ENCODE assay signal across 7 cellular contexts in the genomic region with DNA sequence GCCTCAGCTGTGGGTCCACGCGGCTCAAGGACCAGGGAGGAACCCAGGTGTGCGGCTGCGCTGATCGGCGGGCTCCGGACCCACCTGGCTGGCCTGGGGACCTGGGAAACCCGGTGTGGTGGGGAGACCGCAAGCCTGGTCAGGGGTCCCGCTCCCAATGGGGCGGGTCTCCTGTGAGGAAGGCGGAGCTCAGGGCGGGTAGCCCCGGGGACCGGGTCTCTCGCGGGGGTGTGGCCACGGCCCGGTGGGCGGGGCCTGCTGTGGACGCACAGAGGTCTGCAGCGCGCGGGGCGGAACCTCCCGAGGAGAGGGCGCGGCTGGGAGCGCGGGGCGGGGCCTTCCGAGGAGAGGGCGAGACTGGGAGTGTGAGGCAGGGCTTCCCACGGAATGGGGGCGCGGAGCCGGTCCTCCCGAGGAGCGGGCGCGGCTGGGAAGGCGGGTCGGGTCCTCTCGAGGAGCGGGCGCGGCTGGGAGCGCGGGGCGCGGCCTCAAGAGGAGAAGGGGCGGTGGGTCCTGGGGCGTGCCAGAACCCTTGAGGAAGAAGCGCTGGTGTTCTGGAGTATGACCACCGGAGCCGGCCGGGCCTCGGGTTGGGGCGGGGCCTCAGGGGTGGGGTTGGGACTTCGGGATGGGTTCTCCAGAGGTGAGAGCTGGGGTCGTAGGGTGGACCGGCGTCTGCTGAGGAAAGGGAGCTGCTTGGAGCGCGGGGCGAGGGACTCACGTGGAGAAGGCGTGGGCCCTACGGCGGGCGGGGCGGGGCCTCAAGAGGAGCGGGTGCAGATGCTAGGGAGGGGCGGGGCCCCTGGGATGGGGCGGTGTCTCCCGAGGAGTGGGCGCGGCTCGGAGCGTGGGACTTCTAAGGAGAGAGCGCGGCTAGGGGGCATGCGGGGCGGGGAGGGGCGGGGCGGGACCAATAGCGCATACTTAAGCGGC. TPM values are rescaled to one million over a fixed set of nuclear protein-coding genes. Genes with fewer than 3 reads are reported as not detected.
DNase-seq lines count a peak whose midpoint lies in the region; ATAC-seq and TF ChIP-seq lines count a peak whose summit lies in the region.

No MANE protein-coding gene starts in this region.

- whole genome bisulfite sequencing in esophagus squamous epithelium, 2 donors = 3% methylated on average over 19 of the region's 88 CpGs; no CpG with 5 or more reads in 1 of the 2 donors

- no peaks in the 10 kb centered on the region for H3K27me3 ChIP-seq in PC-9 (ENCODE audit: insufficient read depth, low read depth)
- H3K27me3 ChIP-seq in esophagus squamous epithelium = peaks cover 0 to 34% (median 0%) of the 10 kb centered on the region in 4 donors
- no peaks in the 10 kb centered on the region for H3K27me3 ChIP-seq in naive thymus-derived CD4-positive, alpha-beta T cell (ENCODE audit: control insufficient read depth in 2 of 2, insufficient read depth in 2 of 2, low read length in 2 of 2)

- TF ChIP-seq POLR2A in esophagus squamous epithelium (IDR thresholded peaks at IDR 0.05) = peak in 1 of 4 donors; percentile 17

- peak overlapping the region; percentile 79 for H3K4me3 Mint-ChIP-seq in activated T-cell treated with anti-CD3 and anti-CD28 coated beads, Interleukin-2, amount 50 U/mL, for 24 hours
- H3K4me3 Mint-ChIP-seq in naive thymus-derived CD4-positive, alpha-beta T cell = peak overlapping the region; percentile 72 to 89 (median 82)

- H3K27ac Mint-ChIP-seq in activated T-cell treated with anti-CD3 and anti-CD28 coated beads, Interleukin-2, amount 50 U/mL, for 24 hours = peak overlapping the region; percentile 81
- H3K27ac Mint-ChIP-seq in naive thymus-derived CD4-positive, alpha-beta T cell = peak overlapping the region in 6 of 9 donors; percentile 36 to 79 (median 62)

- peak overlapping the region; percentile 70 for H2AFZ ChIP-seq in PC-9

- peaks cover 11% of the 10 kb centered on the region for H3K27me3 Mint-ChIP-seq in activated T-cell treated with anti-CD3 and anti-CD28 coated beads, Interleukin-2, amount 50 U/mL, for 24 hours
- peaks cover 0 to 27% (median 4%) of the 10 kb centered on the region in 5 donors for H3K27me3 Mint-ChIP-seq in naive thymus-derived CD4-positive, alpha-beta T cell

- no peaks in the 10 kb centered on the region for H4K20me1 ChIP-seq in PC-9 (ENCODE audit: insufficient read depth)

- no peak overlapping the region for H3K27ac ChIP-seq in PC-9
- peak overlapping the region in 3 of 4 donors; percentile 15 to 74 (median 50) for H3K27ac ChIP-seq in esophagus squamous epithelium
- H3K27ac ChIP-seq in naive thymus-derived CD4-positive, alpha-beta T cell (ENCODE audit: low read depth, low read length) = peak overlapping the region; percentile 60

- H3K4me3 ChIP-seq in PC-9 (peak overlapping the region; percentile 57; the same call in 1 of the 2 replicates), esophagus squamous epithelium (peak overlapping the region; percentile 42 to 63 (median 57))
- peak overlapping the region; percentile 52 for H3K4me3 ChIP-seq in naive thymus-derived CD4-positive, alpha-beta T cell (ENCODE audit: low read length)

- peaks cover 2% of the 10 kb centered on the region for H3K4me1 Mint-ChIP-seq in activated T-cell treated with anti-CD3 and anti-CD28 coated beads, Interleukin-2, amount 50 U/mL, for 24 hours (ENCODE audit: low read depth)
- H3K4me1 Mint-ChIP-seq in naive thymus-derived CD4-positive, alpha-beta T cell = peaks cover 4 to 11% (median 9%) of the 10 kb centered on the region in 7 donors

- no TSS peak for BruUV-seq in PC-9 (replicated peaks; lab: Mats Ljungman, UMichigan)

- CTCF ChIA-PET in PC-9 (lab: Charles Lee) = no interaction called here
- CTCF ChIA-PET in naive thymus-derived CD4-positive, alpha-beta T cell (lab: Charles Lee) = no interaction called here

- H3F3A ChIP-seq in PC-9 (ENCODE audit: insufficient read depth, low read depth) = no peaks in the 10 kb centered on the region; the same call in 1 of the 2 replicates

- no peaks in the 10 kb centered on the region for H3K36me3 Mint-ChIP-seq in activated T-cell treated with anti-CD3 and anti-CD28 coated beads, Interleukin-2, amount 50 U/mL, for 24 hours (ENCODE audit: low read depth)
- no peaks in the 10 kb centered on the region for H3K36me3 Mint-ChIP-seq in naive thymus-derived CD4-positive, alpha-beta T cell

- no peaks in the 10 kb centered on the region for H3K9me3 Mint-ChIP-seq in activated T-cell treated with anti-CD3 and anti-CD28 coated beads, Interleukin-2, amount 50 U/mL, for 24 hours
- no peaks in the 10 kb centered on the region for H3K9me3 Mint-ChIP-seq in naive thymus-derived CD4-positive, alpha-beta T cell

- H3K36me3 ChIP-seq in PC-9 (ENCODE audit: low read depth) (no peaks in the 10 kb centered on the region), esophagus squamous epithelium (no peaks in the 10 kb centered on the region)
- no peaks in the 10 kb centered on the region for H3K36me3 ChIP-seq in naive thymus-derived CD4-positive, alpha-beta T cell (ENCODE audit: control insufficient read depth in 2 of 3, insufficient read depth in 3 of 3, low read length in 3 of 3)

- peak in 74 of 76 experiments; percentile 28 to 89 (median 75) for DNase-seq in HUDEP-2 (lab: John Stamatoyannopoulos, UW; ENCODE audit: unreplicated experiment in 76 of 76)
- peak; percentile 43 to 68 for DNase-seq in PC-9
- DNase-seq in activated T-cell treated with anti-CD3 and anti-CD28 coated beads, Interleukin-2, amount 50 U/mL, for 24 hours = peak; percentile 96
- DNase-seq in esophagus squamous epithelium (lab: John Stamatoyannopoulos, UW) = peak; percentile 21
- peak; percentile 80 to 93 (median 92) for DNase-seq in naive thymus-derived CD4-positive, alpha-beta T cell
- DNase-seq in stimulated activated CD8-positive, alpha-beta memory T cell treated with anti-CD3 and anti-CD28 coated beads, Interleukin-7, amount 100 ng/mL, for 4 hours (ENCODE audit: low read depth in 2 of 2) = peak; percentile 88 to 90

- H3K9me3 ChIP-seq in PC-9 (ENCODE audit: insufficient read depth, low read depth) (no peaks in the 10 kb centered on the region), esophagus squamous epithelium (no peaks in the 10 kb centered on the region)
- H3K9me3 ChIP-seq in naive thymus-derived CD4-positive, alpha-beta T cell (ENCODE audit: control insufficient read depth in 2 of 3, low read length in 3 of 3) = no peaks in the 10 kb centered on the region

- H3K4me1 ChIP-seq in PC-9 (replicated peaks; ENCODE audit: insufficient read depth) = no peaks in the 10 kb centered on the region
- H3K4me1 ChIP-seq in esophagus squamous epithelium = peaks cover 4 to 21% (median 13%) of the 10 kb centered on the region in 3 donors
- peaks cover 0 to 3% of the 10 kb centered on the region in 2 donors for H3K4me1 ChIP-seq in naive thymus-derived CD4-positive, alpha-beta T cell (ENCODE audit: control insufficient read depth in 2 of 2, insufficient read depth in 2 of 2, low read length in 2 of 2)

- ATAC-seq in GM18511 (IDR thresholded peaks at IDR 0.05; ENCODE audit: unreplicated experiment) = peak; percentile 74
- peak; percentile 96 for ATAC-seq in naive thymus-derived CD4-positive, alpha-beta T cell

- no peaks in the 10 kb centered on the region for H3K9me2 ChIP-seq in PC-9 (ENCODE audit: insufficient read depth)

- TF ChIP-seq CTCF in PC-9 (conservative IDR thresholded peaks at IDR 0.05) = no peak
- TF ChIP-seq CTCF in esophagus squamous epithelium (IDR thresholded peaks at IDR 0.05) = no peak

- H3K79me2 ChIP-seq in PC-9 (ENCODE audit: low read depth) = no peaks in the 10 kb centered on the region

- peak overlapping the region; percentile 85 for H3K4me2 ChIP-seq in PC-9

- POLR2A ChIA-PET in PC-9 (lab: Charles Lee; ENCODE audit: unreplicated experiment) = interaction anchor here (0.7 kb wide), 1 partner anchor 459 kb away, joined by 5 read pairs; no protein-coding TSS in a partner anchor
- POLR2A ChIA-PET in naive thymus-derived CD4-positive, alpha-beta T cell (lab: Charles Lee) = interaction anchor here (0.6 to 1.5 kb wide), 4 partner anchors 21 to 265 kb away, joined by 3 to 5 read pairs (median 4); a partner anchor contains a TSS

- intact Hi-C loops in PC-9 (cut with micrococcal nuclease; ENCODE audit: unreplicated experiment) = loop anchor here (10.0 kb wide), 1 partner anchor 156 kb away; no protein-coding TSS in a partner anchor
- intact Hi-C loops in esophagus squamous epithelium (cut with DNase I) = no loop called here
- intact Hi-C loops in naive thymus-derived CD4-positive, alpha-beta T cell (cut with micrococcal nuclease) = loop anchor here (1.0 to 10.0 kb wide), 10 partner anchors 20 to 406 kb away; a partner anchor contains a TSS

RNA-seq across cellular contexts. Expression of a gene that starts 20.8 kb away (rescaled TPM):
- total RNA-seq in PC-9 (2021) (37.6 and 46.0 TPM in 2 replicates), esophagus squamous epithelium (10 to 100 TPM; 35.7 to 56.2 (median 49.2) TPM)
- 10 to 100 TPM; 29.4 to 55.3 (median 43.7) TPM for total RNA-seq in naive thymus-derived CD4-positive, alpha-beta T cell
- 100 to 1,000 TPM; 115 to 158 TPM for polyA plus RNA-seq in naive thymus-derived CD4-positive, alpha-beta T cell

RNA-seq across cellular contexts. Expression of a gene that starts 31.0 kb away (rescaled TPM):
- total RNA-seq in PC-9 (2021) (5.0 and 7.0 TPM in 2 replicates), esophagus squamous epithelium (1 to 10 TPM in 3 of 4 donors, under 1 TPM in 1; 0.97 to 3.9 (median 2.5) TPM)
- total RNA-seq in naive thymus-derived CD4-positive, alpha-beta T cell = 1 to 10 TPM in 4 of 5 experiments, under 1 TPM in 1; 0.98 to 2.7 (median 1.8) TPM
- polyA plus RNA-seq in naive thymus-derived CD4-positive, alpha-beta T cell = 1 to 10 TPM; 2.2 to 2.9 TPM

Comparison
In these comparisons a context has a peak if more than half of its experiments do, and no peak if none do; other contexts are left out.
1. DNase-seq: peak in every context shown above with its lines; median percentile 96 in activated T-cell treated with anti-CD3 and anti-CD28 coated beads, Interleukin-2, amount 50 U/mL, for 24 hours; 92 in naive thymus-derived CD4-positive, alpha-beta T cell; 89 in stimulated activated CD8-positive, alpha-beta memory T cell treated with anti-CD3 and anti-CD28 coated beads, Interleukin-7, amount 100 ng/mL, for 4 hours; 75 in HUDEP-2; 56 in PC-9; 21 in esophagus squamous epithelium.